18 cellular contexts compared by ENCODE assay signal in genomic region chr7:47488969-47489342, GRCh38.
DNase-seq lines count a peak whose midpoint lies in the region; ATAC-seq and TF ChIP-seq lines count a peak whose summit lies in the region.
"Had no signal": no experiment of that assay in that cellular context is flagged by ENCODE, and none has a peak within 500 bp of the region (broad histone marks: within the 10 kb centered on the region; RNA-seq: fewer than 3 reads in every experiment).

No MANE protein-coding gene starts in this region.

- no peak overlapping the region for H3K4me3 Mint-ChIP-seq in endodermal cell
- H3K4me3 Mint-ChIP-seq: activated naive CD8-positive, alpha-beta T cell treated with anti-CD3 and anti-CD28 coated beads, Interleukin-2, amount 10 ng/mL, durations not matched to agents 7 days and 5 days; stimulated activated naive B cell treated with anti-CD40 and anti-IgM and Interleukin-4, amounts not matched to agents 10 μg/mL and 1 μg/mL and 100 μg/mL, for 72 hours had no signal

- no peak for TF ChIP-seq CTCF in endodermal cell (conservative IDR thresholded peaks at IDR 0.05)
- no peak for TF ChIP-seq CTCF in spleen (IDR thresholded peaks at IDR 0.05 in 8 of 11, conservative IDR thresholded peaks at IDR 0.05 in 3 of 11)

- intact Hi-C loops in spleen (cut with DNase I; ENCODE audit: low total_unique reads): no loop called here

- WGBS in endodermal cell (ENCODE audit: insufficient coverage in 1 of 2, insufficient read length in 1 of 2), 2 experiments: 44 to 60% methylated on average over 2 to 8 of the region's 8 CpGs
- 69 to 82% (median 78%) methylated on average over 8 of the region's 8 CpGs for WGBS in spleen, 5 donors

- peak; percentile 86 for DNase-seq in endodermal cell
- peak; percentile 46 for DNase-seq in myocyte (ENCODE audit: low read depth)
- DNase-seq in spleen: peak; percentile 15
- DNase-seq in GOT3 (lab: John Stamatoyannopoulos, UW): no peak
- DNase-seq: activated naive CD8-positive, alpha-beta T cell treated with anti-CD3 and anti-CD28 coated beads, Interleukin-2, amount 10 ng/mL, durations not matched to agents 7 days and 5 days; activated T-cell treated with anti-CD3 and anti-CD28 coated beads, Interleukin-2, amount 50 U/mL, for 48 hours; cerebellar nuclear complex; NCI-H1048; NCI-H748 treated with DMSO at 0.1 percent for 48 hours; SIG-M5; stimulated activated naive B cell treated with anti-CD40 and anti-IgM and Interleukin-4, amounts not matched to agents 10 μg/mL and 1 μg/mL and 100 μg/mL, for 72 hours; T1000 had no signal

- peaks cover 3% of the 10 kb centered on the region for H3K36me3 Mint-ChIP-seq in endodermal cell (ENCODE audit: low read depth)
- H3K36me3 Mint-ChIP-seq: activated naive CD8-positive, alpha-beta T cell treated with anti-CD3 and anti-CD28 coated beads, Interleukin-2, amount 10 ng/mL, durations not matched to agents 7 days and 5 days had no signal

- H3K9me3 Mint-ChIP-seq in endodermal cell: peaks cover 3% of the 10 kb centered on the region
- H3K9me3 Mint-ChIP-seq: activated naive CD8-positive, alpha-beta T cell treated with anti-CD3 and anti-CD28 coated beads, Interleukin-2, amount 10 ng/mL, durations not matched to agents 7 days and 5 days; stimulated activated naive B cell treated with anti-CD40 and anti-IgM and Interleukin-4, amounts not matched to agents 10 μg/mL and 1 μg/mL and 100 μg/mL, for 72 hours had no signal

- H3K36me3 ChIP-seq in endodermal cell (ENCODE audit: control insufficient read depth, insufficient read depth, low read length): no peaks in the 10 kb centered on the region
- no peaks in the 10 kb centered on the region for H3K36me3 ChIP-seq in spleen
- H3K36me3 ChIP-seq: BLaER1, vagina had no signal

- H3K27me3 Mint-ChIP-seq in endodermal cell (ENCODE audit: insufficient read depth): no peaks in the 10 kb centered on the region
- H3K27me3 Mint-ChIP-seq: stimulated activated naive B cell treated with anti-CD40 and anti-IgM and Interleukin-4, amounts not matched to agents 10 μg/mL and 1 μg/mL and 100 μg/mL, for 72 hours had no signal

- TF ChIP-seq POLR2A in spleen (IDR thresholded peaks at IDR 0.05): no peak

- H3K4me1 ChIP-seq in endodermal cell (ENCODE audit: control insufficient read depth, insufficient read depth, low read length) (peaks cover 19% of the 10 kb centered on the region), spleen (peaks cover 9 to 89% (median 51%) of the 10 kb centered on the region in 6 donors)

- ATAC-seq in GM18519 (IDR thresholded peaks at IDR 0.05; ENCODE audit: low FRiP score, unreplicated experiment) (no peak), GM18511 (IDR thresholded peaks at IDR 0.05; ENCODE audit: unreplicated experiment) (no peak)
- ATAC-seq: stimulated activated naive B cell treated with anti-CD40 and anti-IgM and Interleukin-4, amounts not matched to agents 10 μg/mL and 1 μg/mL and 100 μg/mL, for 72 hours had no signal

- H3K9me3 ChIP-seq in endodermal cell (ENCODE audit: control insufficient read depth, low read length): peaks cover 7% of the 10 kb centered on the region
- H3K9me3 ChIP-seq in spleen: no peaks in the 10 kb centered on the region
- H3K9me3 ChIP-seq: vagina had no signal

- H3K27ac ChIP-seq in endodermal cell (ENCODE audit: low read depth, low read length): peak overlapping the region; percentile 78
- H3K27ac ChIP-seq in spleen: peak overlapping the region in 6 of 8 donors; percentile 12 to 51 (median 34)
- H3K27ac ChIP-seq: BLaER1, vagina had no signal

- peak overlapping the region; percentile 99 for H3K27ac Mint-ChIP-seq in endodermal cell
- H3K27ac Mint-ChIP-seq: activated naive CD8-positive, alpha-beta T cell treated with anti-CD3 and anti-CD28 coated beads, Interleukin-2, amount 10 ng/mL, durations not matched to agents 7 days and 5 days; stimulated activated naive B cell treated with anti-CD40 and anti-IgM and Interleukin-4, amounts not matched to agents 10 μg/mL and 1 μg/mL and 100 μg/mL, for 72 hours had no signal

- H3K9ac ChIP-seq in endodermal cell (ENCODE audit: extremely low read depth, low read length, poor library complexity, severe bottlenecking): peak overlapping the region; percentile 77
- H3K9ac ChIP-seq: BLaER1 had no signal

- no peak overlapping the region for H3K4me3 ChIP-seq in endodermal cell (ENCODE audit: low read length)
- H3K4me3 ChIP-seq in spleen: no peak overlapping the region
- H3K4me3 ChIP-seq: BLaER1, skin epidermis, vagina had no signal

- H3K4me1 Mint-ChIP-seq in endodermal cell: peaks cover 45% of the 10 kb centered on the region
- H3K4me1 Mint-ChIP-seq: activated naive CD8-positive, alpha-beta T cell treated with anti-CD3 and anti-CD28 coated beads, Interleukin-2, amount 10 ng/mL, durations not matched to agents 7 days and 5 days had no signal

- H3K27me3 ChIP-seq in endodermal cell (ENCODE audit: control insufficient read depth, insufficient read depth, low read length, poor library complexity, severe bottlenecking): no peaks in the 10 kb centered on the region
- no peaks in the 10 kb centered on the region for H3K27me3 ChIP-seq in spleen (replicated peaks in 1 of 7)
- H3K27me3 ChIP-seq: BLaER1, vagina had no signal

TF ChIP-seq in PFSK-1, 5 proteins besides CTCF, POLR2A, EP300 and RAD21:
- TF ChIP-seq, protein P1, sequence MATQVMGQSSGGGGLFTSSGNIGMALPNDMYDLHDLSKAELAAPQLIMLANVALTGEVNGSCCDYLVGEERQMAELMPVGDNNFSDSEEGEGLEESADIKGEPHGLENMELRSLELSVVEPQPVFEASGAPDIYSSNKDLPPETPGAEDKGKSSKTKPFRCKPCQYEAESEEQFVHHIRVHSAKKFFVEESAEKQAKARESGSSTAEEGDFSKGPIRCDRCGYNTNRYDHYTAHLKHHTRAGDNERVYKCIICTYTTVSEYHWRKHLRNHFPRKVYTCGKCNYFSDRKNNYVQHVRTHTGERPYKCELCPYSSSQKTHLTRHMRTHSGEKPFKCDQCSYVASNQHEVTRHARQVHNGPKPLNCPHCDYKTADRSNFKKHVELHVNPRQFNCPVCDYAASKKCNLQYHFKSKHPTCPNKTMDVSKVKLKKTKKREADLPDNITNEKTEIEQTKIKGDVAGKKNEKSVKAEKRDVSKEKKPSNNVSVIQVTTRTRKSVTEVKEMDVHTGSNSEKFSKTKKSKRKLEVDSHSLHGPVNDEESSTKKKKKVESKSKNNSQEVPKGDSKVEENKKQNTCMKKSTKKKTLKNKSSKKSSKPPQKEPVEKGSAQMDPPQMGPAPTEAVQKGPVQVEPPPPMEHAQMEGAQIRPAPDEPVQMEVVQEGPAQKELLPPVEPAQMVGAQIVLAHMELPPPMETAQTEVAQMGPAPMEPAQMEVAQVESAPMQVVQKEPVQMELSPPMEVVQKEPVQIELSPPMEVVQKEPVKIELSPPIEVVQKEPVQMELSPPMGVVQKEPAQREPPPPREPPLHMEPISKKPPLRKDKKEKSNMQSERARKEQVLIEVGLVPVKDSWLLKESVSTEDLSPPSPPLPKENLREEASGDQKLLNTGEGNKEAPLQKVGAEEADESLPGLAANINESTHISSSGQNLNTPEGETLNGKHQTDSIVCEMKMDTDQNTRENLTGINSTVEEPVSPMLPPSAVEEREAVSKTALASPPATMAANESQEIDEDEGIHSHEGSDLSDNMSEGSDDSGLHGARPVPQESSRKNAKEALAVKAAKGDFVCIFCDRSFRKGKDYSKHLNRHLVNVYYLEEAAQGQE (IDR thresholded peaks at IDR 0.05; ENCODE audit: insufficient read depth in 1 of 2, low read depth in 2 of 2, low read length in 2 of 2): no peak; a peak in 1 of 4 replicates
- TF ChIP-seq POLR2AphosphoS5 (IDR thresholded peaks at IDR 0.05; ENCODE audit: low read depth, low read length): 0 out of 2 replicates have a peak, but pooled peaks have one; percentile 22
TF ChIP-seq in PFSK-1: peak in this region for 1.
